Comparison of ENCODE assay signal across 24 cellular contexts in the genomic region with DNA sequence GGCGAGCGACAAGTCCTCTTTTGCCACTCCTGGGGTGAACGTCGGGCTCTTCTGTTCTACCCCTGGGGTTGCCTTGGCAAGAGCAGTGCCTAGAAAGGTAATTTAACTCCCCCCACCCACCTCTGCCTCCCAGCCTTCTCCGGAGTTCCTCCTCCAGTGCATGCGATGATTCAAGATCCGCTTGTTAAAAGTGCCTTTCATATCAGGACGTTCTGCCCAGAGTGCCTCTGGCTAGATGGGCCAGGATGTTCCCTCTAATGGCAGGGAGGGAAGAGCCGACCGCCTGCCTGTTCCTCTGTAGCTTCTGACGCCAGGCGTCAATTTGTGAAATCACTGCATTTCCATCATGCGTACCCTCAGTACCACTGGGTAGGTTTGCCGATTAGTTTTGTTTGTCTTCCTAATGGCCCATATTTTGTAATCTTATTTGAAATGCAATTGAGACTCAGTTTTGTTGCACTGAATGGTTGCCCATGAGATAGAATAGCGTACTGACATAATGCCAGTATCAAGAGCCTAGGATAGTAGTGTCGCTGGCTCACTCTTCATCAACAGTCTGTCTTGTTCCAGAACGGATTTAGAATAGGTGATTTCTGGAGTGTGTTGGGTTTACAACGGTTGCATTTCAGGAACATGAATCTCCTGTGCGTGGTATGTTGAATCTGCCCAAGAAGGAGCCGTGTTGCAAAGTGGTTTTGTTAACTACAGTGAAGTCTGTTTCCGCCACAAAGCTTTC. TPM values are rescaled to one million over a fixed set of nuclear protein-coding genes. Genes with fewer than 3 reads are reported as not detected.
"Had no signal": no experiment of that assay in that cellular context is flagged by ENCODE, and none has a peak within 500 bp of the region (broad histone marks: within the 10 kb centered on the region; RNA-seq: fewer than 3 reads in every experiment).

No MANE protein-coding gene starts in this region.

- H3K4me3 ChIP-seq: breast epithelium, K562, Peyer's patch had no signal

- ATAC-seq: activated T-cell treated with anti-CD3 and anti-CD28 coated beads, Interleukin-2, amount 50 U/mL, for 72 hours; K562; WTC11 had no signal

- H3K36me3 ChIP-seq: breast epithelium, Peyer's patch had no signal

- H3K27me3 Mint-ChIP-seq: activated naive CD4-positive, alpha-beta T cell treated with anti-CD3 and anti-CD28 coated beads, Interleukin-2, amount 50 U/mL, for 24 hours had no signal

- H3K9me3 ChIP-seq: breast epithelium, Peyer's patch had no signal

- FAIRE-seq: K562 had no signal

- H3K36me3 Mint-ChIP-seq: activated naive CD4-positive, alpha-beta T cell treated with anti-CD3 and anti-CD28 coated beads, Interleukin-2, amount 50 U/mL, for 24 hours had no signal

- DNase-seq: activated CD4-positive, alpha-beta T cell treated with anti-CD3 and anti-CD28 coated beads for 48 hours; activated CD4-positive, alpha-beta T cell treated with anti-CD3 and anti-CD28 coated beads, Interleukin-2, amount 50 U/mL, for 4 hours; activated CD4-positive, CD25-positive, alpha-beta regulatory T cell treated with anti-CD3 and anti-CD28 coated beads, Interleukin-2, amount 50 U/mL, for 72 hours; activated gamma-delta T cell treated with Interleukin-2 at 50 U/mL for 16 hours; activated T-cell treated with anti-CD3 and anti-CD28 coated beads, Interleukin-2, amount 50 U/mL, for 72 hours; aorta; Kasumi-1; NCI-H1105 treated with DMSO at 0.1 percent for 48 hours; NCI-H1436 treated with DMSO at 0.1 percent for 48 hours; NCI-H187; NCI-H2081; NCI-H510A treated with DMSO at 0.1 percent for 48 hours; NCI-H69; NK-92 treated with Interleukin-12 subunit alpha and Interleukin-12 subunit beta, amount 100 ng/mL, for 24 hours; SHP77 treated with DMSO at 0.1 percent for 48 hours; T-helper 9 cell had no signal

- H3K9me3 Mint-ChIP-seq: activated naive CD4-positive, alpha-beta T cell treated with anti-CD3 and anti-CD28 coated beads, Interleukin-2, amount 50 U/mL, for 24 hours; activated T-cell treated with anti-CD3 and anti-CD28 coated beads, Interleukin-2, amount 50 U/mL, for 72 hours; activated T-helper 2 cell treated with anti-CD3 and anti-CD28 coated beads, Interferon-gamma antibody, Interleukin-2, Interleukin-4, amounts not matched to agents 10 μg/mL and 5 μg/mL and 100 μg/mL, durations not matched to agents 14 hours and 24 hours and 36 hours; T-helper 1 cell treated with Interleukin-12 subunit alpha and Interleukin-12 subunit beta and Interleukin-4 antibody, amounts not matched to agents 30 μg/mL and 1 μg/mL, for 36 hours; WTC11 had no signal

- H3K27me3 ChIP-seq: breast epithelium, Peyer's patch had no signal

- H3K27ac ChIP-seq: Peyer's patch, RWPE1 had no signal

- H3K4me3 Mint-ChIP-seq: activated naive CD4-positive, alpha-beta T cell treated with anti-CD3 and anti-CD28 coated beads, Interleukin-2, amount 50 U/mL, for 24 hours; activated T-cell treated with anti-CD3 and anti-CD28 coated beads, Interleukin-2, amount 50 U/mL, for 72 hours; T-helper 1 cell treated with Interleukin-12 subunit alpha and Interleukin-12 subunit beta and Interleukin-4 antibody, amounts not matched to agents 30 μg/mL and 1 μg/mL, for 36 hours; WTC11 had no signal

- H3K27ac Mint-ChIP-seq: activated naive CD4-positive, alpha-beta T cell treated with anti-CD3 and anti-CD28 coated beads, Interleukin-2, amount 50 U/mL, for 24 hours; activated T-cell treated with anti-CD3 and anti-CD28 coated beads, Interleukin-2, amount 50 U/mL, for 72 hours; activated T-helper 2 cell treated with anti-CD3 and anti-CD28 coated beads, Interferon-gamma antibody, Interleukin-2, Interleukin-4, amounts not matched to agents 10 μg/mL and 5 μg/mL and 100 μg/mL, durations not matched to agents 14 hours and 24 hours and 36 hours; T-helper 1 cell treated with Interleukin-12 subunit alpha and Interleukin-12 subunit beta and Interleukin-4 antibody, amounts not matched to agents 30 μg/mL and 1 μg/mL, for 36 hours; WTC11 had no signal

- H3K4me1 ChIP-seq: breast epithelium had no signal

RNA-seq across cellular contexts. Expression of gene ECHDC3, which starts 13.5 kb away (rescaled TPM):
- total RNA-seq: activated T-helper 2 cell treated with anti-CD3 and anti-CD28 coated beads, Interferon-gamma antibody, Interleukin-2, Interleukin-4, amounts not matched to agents 10 μg/mL and 5 μg/mL and 100 μg/mL, durations not matched to agents 14 hours and 24 hours and 36 hours had no signal
